ENCODE assay signal across 6 cellular contexts in genomic region chr1:70919924-70920323, GRCh38.
"Had no signal": no experiment of that assay in that cellular context is flagged by ENCODE, and none has a peak within 500 bp of the region (broad histone marks: within the 10 kb centered on the region; RNA-seq: fewer than 3 reads in every experiment).

No MANE protein-coding gene starts in this region.

- H3K27ac ChIP-seq: HL-60, KMS-11 had no signal

- DNase-seq: IMR-90, KBM-7, KG1 had no signal

- H3K9ac ChIP-seq: KMS-11 had no signal

- H3K4me3 ChIP-seq: K562 had no signal

- H3K4me2 ChIP-seq: KMS-11 had no signal
